In genomic region chr6:168713839-168714238, GRCh38 we compare ENCODE assay signal across 11 cellular contexts.
A peak's percentile ranks its signal among the peaks of the same experiment; 100 is the strongest.
DNase-seq lines count a peak whose midpoint lies in the region; ATAC-seq, FAIRE-seq and TF ChIP-seq lines count a peak whose summit lies in the region.
"Had no signal": no experiment of that assay in that cellular context is flagged by ENCODE, and none has a peak within 500 bp of the region (broad histone marks: within the 10 kb centered on the region; RNA-seq: fewer than 3 reads in every experiment).

No MANE protein-coding gene starts in this region.

- in situ Hi-C loops in K562 (cut with MboI) = no loop called here

- H3K9me3 ChIP-seq in K562 (replicated peaks; ENCODE audit: control insufficient read depth, insufficient read depth, low read depth, low read length) = no peaks in the 10 kb centered on the region
- H3K9me3 ChIP-seq in lower lobe of right lung = no peaks in the 10 kb centered on the region

- no peaks in the 10 kb centered on the region for H3K4me1 ChIP-seq in K562 (replicated peaks in 1 of 2; ENCODE audit: control insufficient read depth in 2 of 2, insufficient read depth in 2 of 2, low read length in 2 of 2)
- H3K4me1 ChIP-seq in lower lobe of right lung = no peaks in the 10 kb centered on the region

- WGBS in K562 (ENCODE audit: insufficient coverage, low coverage, missing lambda C conversion rate) = 2% methylated on average over 3 of the region's 3 CpGs

- TF ChIP-seq CTCF in HFFc6 (IDR thresholded peaks at IDR 0.05) (peak; percentile 35; the same call in 1 of the 2 replicates), K562 (IDR thresholded peaks at IDR 0.05 in 2 of 3, conservative IDR thresholded peaks at IDR 0.05 in 1 of 3; ENCODE audit: insufficient read depth in 2 of 3, low read depth in 1 of 3, low read length in 3 of 3) (peak; percentile 30 to 52 (median 41); a peak in 5 of 6 replicates), lower lobe of right lung (IDR thresholded peaks at IDR 0.05) (peak; percentile 27)

- H3K36me3 ChIP-seq in K562 (ENCODE audit: control insufficient read depth, insufficient read depth, low read length) = no peaks in the 10 kb centered on the region
- H3K36me3 ChIP-seq in lower lobe of right lung = no peaks in the 10 kb centered on the region

- H3K27me3 ChIP-seq in K562 (ENCODE audit: control insufficient read depth in 2 of 2, insufficient read depth in 2 of 2, low read length in 2 of 2) (peaks cover 7 to 36% of the 10 kb centered on the region in 2 experiments; a peak in 3 of 5 replicates), lower lobe of right lung (ENCODE audit: low read depth) (peaks cover 19% of the 10 kb centered on the region)

- TF ChIP-seq EP300 in K562 (IDR thresholded peaks at IDR 0.05; ENCODE audit: low read length) = no peak

- no peak overlapping the region for H3K4me2 ChIP-seq in K562 (ENCODE audit: insufficient read depth, low read length)

- ATAC-seq in K562 (peak; percentile 82), lower lobe of right lung (peak in 1 of 2 donors; percentile 43)

- no peak for TF ChIP-seq POLR2A in K562 (conservative IDR thresholded peaks at IDR 0.05)

- no peak for TF ChIP-seq RAD21 in K562 (CRISPR knock-in tag; conservative IDR thresholded peaks at IDR 0.05 in 1 of 2, IDR thresholded peaks at IDR 0.05 in 1 of 2)

- no peak overlapping the region for H3K27ac Mint-ChIP-seq in HFFc6
- H3K27ac Mint-ChIP-seq: activated naive CD8-positive, alpha-beta T cell treated with anti-CD3 and anti-CD28 coated beads, Interleukin-2, amount 10 ng/mL, durations not matched to agents 7 days and 5 days had no signal

- no peak for FAIRE-seq in K562 (lab: Jason Lieb, UNC)

- no TSS peak for BruUV-seq in K562 (replicated peaks; lab: Mats Ljungman, UMichigan)

- H4K20me1 ChIP-seq in K562 (replicated peaks; ENCODE audit: control insufficient read depth, insufficient read depth, low read length) = no peaks in the 10 kb centered on the region

- H3K36me3 Mint-ChIP-seq in HFFc6 (ENCODE audit: low read depth) = peaks cover 4% of the 10 kb centered on the region; the same call in 1 of the 2 replicates
- H3K36me3 Mint-ChIP-seq: activated naive CD8-positive, alpha-beta T cell treated with anti-CD3 and anti-CD28 coated beads, Interleukin-2, amount 10 ng/mL, durations not matched to agents 7 days and 5 days had no signal

- H3K4me3 ChIP-seq in K562 = no peak overlapping the region
- no peak overlapping the region for H3K4me3 ChIP-seq in lower lobe of right lung

- H3K9me3 Mint-ChIP-seq in HFFc6 = peaks cover 43% of the 10 kb centered on the region
- H3K9me3 Mint-ChIP-seq: activated naive CD8-positive, alpha-beta T cell treated with anti-CD3 and anti-CD28 coated beads, Interleukin-2, amount 10 ng/mL, durations not matched to agents 7 days and 5 days had no signal

- no peaks in the 10 kb centered on the region for H3K27me3 Mint-ChIP-seq in HFFc6 (ENCODE audit: insufficient read depth)
- H3K27me3 Mint-ChIP-seq: activated naive CD8-positive, alpha-beta T cell treated with anti-CD3 and anti-CD28 coated beads, Interleukin-2, amount 10 ng/mL, durations not matched to agents 7 days and 5 days had no signal

- intact Hi-C loops in K562 (cut with micrococcal nuclease) (no loop called here), lower lobe of right lung (cut with DNase I) (no loop called here)

- no peak overlapping the region for H3K4me3 Mint-ChIP-seq in HFFc6
- H3K4me3 Mint-ChIP-seq: activated naive CD8-positive, alpha-beta T cell treated with anti-CD3 and anti-CD28 coated beads, Interleukin-2, amount 10 ng/mL, durations not matched to agents 7 days and 5 days had no signal

- DNase-seq in COLO829 (ENCODE audit: low spot score) = peak; percentile 11
- no peak for DNase-seq in HFFc6
- peak; percentile 21 to 47 (median 42) for DNase-seq in K562 (ENCODE audit: extremely low read depth in 1 of 4, low spot score in 3 of 4)
- DNase-seq in lower lobe of right lung = no peak
- DNase-seq in A172 (ENCODE audit: low spot score) = no peak
- no peak for DNase-seq in GM19240 (ENCODE audit: insufficient read length, low spot score)
- no peak for DNase-seq in GM19238 (ENCODE audit: insufficient read length, low spot score)
- DNase-seq in MV-4-11 (lab: John Stamatoyannopoulos, UW) = no peak
- DNase-seq: activated naive CD8-positive, alpha-beta T cell treated with anti-CD3 and anti-CD28 coated beads, Interleukin-2, amount 10 ng/mL, durations not matched to agents 7 days and 5 days; NCI-H69 had no signal

- no peaks in the 10 kb centered on the region for H3K9me1 ChIP-seq in K562 (ENCODE audit: control insufficient read depth, insufficient read depth, low read length)

- POLR2A ChIA-PET in K562 (lab: Yijun Ruan, JAX) = interaction anchor here (0.7 kb wide), 1 partner anchor 19 kb away, joined by 4 read pairs; no protein-coding TSS in a partner anchor

- no peaks in the 10 kb centered on the region for H3K79me2 ChIP-seq in K562 (ENCODE audit: control insufficient read depth, insufficient read depth, low read length)

- H3K27ac ChIP-seq in K562 (ENCODE audit: extremely low read depth, low read depth, low read length) = no peak overlapping the region
- H3K27ac ChIP-seq in lower lobe of right lung = no peak overlapping the region
- H3K27ac ChIP-seq: epithelial cell of prostate had no signal

- CTCF ChIA-PET in K562 (lab: Yijun Ruan, JAX; ENCODE audit: low intra/inter-chr PET ratio) = no interaction called here

- no peak overlapping the region for H2AFZ ChIP-seq in K562 (ENCODE audit: low read depth, low read length)

- no peak overlapping the region for H3K9ac ChIP-seq in K562 (ENCODE audit: insufficient read depth in 1 of 2, low read depth in 2 of 2, low read length in 2 of 2)

- no peaks in the 10 kb centered on the region for H3K4me1 Mint-ChIP-seq in HFFc6 (ENCODE audit: low read depth)
- H3K4me1 Mint-ChIP-seq: activated naive CD8-positive, alpha-beta T cell treated with anti-CD3 and anti-CD28 coated beads, Interleukin-2, amount 10 ng/mL, durations not matched to agents 7 days and 5 days had no signal

TF ChIP-seq in K562, 482 proteins besides CTCF, POLR2A, EP300 and RAD21:
- TF ChIP-seq NFIC (IDR thresholded peaks at IDR 0.05) = peak; percentile 39
- TF ChIP-seq ZNF316 (IDR thresholded peaks at IDR 0.05) = peak; percentile 29; the same call in 1 of the 2 replicates
- peak; percentile 58 for TF ChIP-seq NFE2 (IDR thresholded peaks at IDR 0.05; ENCODE audit: low read depth)
- TF ChIP-seq DLX4 (CRISPR knock-in tag; IDR thresholded peaks at IDR 0.05) = no peak
- 0 out of 2 replicates have a peak, but pooled peaks have one; percentile 28 for TF ChIP-seq MAFG (tag; conservative IDR thresholded peaks at IDR 0.05)
- no peak for TF ChIP-seq PKNOX1 (IDR thresholded peaks at IDR 0.05)

Comparison
In these comparisons a context has a peak if more than half of its experiments do, and no peak if none do; other contexts are left out.
1. DNase-seq: peak in COLO829 (single experiment) and K562 (4 of 4); none in HFFc6 (single experiment), lower lobe of right lung (single experiment), A172 (single experiment), GM19240 (single experiment), GM19238 (single experiment) and MV-4-11 (single experiment).
2. Peak in every context shown above with its lines, with median percentiles within 50 percentile points of each other: CTCF ChIP-seq.